ENCODE assay signal across 22 cellular contexts in genomic region chr16:53848277-53848942, GRCh38.
DNase-seq lines count a peak whose midpoint lies in the region; ATAC-seq and TF ChIP-seq lines count a peak whose summit lies in the region.
"Had no signal": no experiment of that assay in that cellular context is flagged by ENCODE, and none has a peak within 500 bp of the region (broad histone marks: within the 10 kb centered on the region; RNA-seq: fewer than 3 reads in every experiment).

No MANE protein-coding gene starts in this region.

- H3K4me1 ChIP-seq in Caco-2 (peaks cover 18% of the 10 kb centered on the region), HUES48 (ENCODE audit: control insufficient read depth, insufficient read depth, low read length) (peaks cover 16% of the 10 kb centered on the region)

- intact Hi-C loops in Caco-2 (cut with micrococcal nuclease; ENCODE audit: unreplicated experiment), result no loop called here

- H3K4me3 ChIP-seq in Caco-2 (ENCODE audit: low read depth, low read length) (no peak overlapping the region), HUES48 (ENCODE audit: low read depth, low read length) (no peak overlapping the region)

- CTCF ChIA-PET in Caco-2 (lab: Charles Lee), result no interaction called here

- no peaks in the 10 kb centered on the region for H3K9me3 Mint-ChIP-seq in Caco-2 (ENCODE audit: unreplicated experiment)
- peaks cover 1% of the 10 kb centered on the region for H3K9me3 Mint-ChIP-seq in mesothelial cell of epicardium
- H3K9me3 Mint-ChIP-seq: activated naive CD4-positive, alpha-beta T cell treated with anti-CD3 and anti-CD28 coated beads, Interleukin-2, amount 50 U/mL, for 24 hours; activated T-cell treated with anti-CD3 and anti-CD28 coated beads, Interleukin-2, amount 50 U/mL, for 72 hours; CD8-positive, alpha-beta T cell had no signal

- H3K27me3 Mint-ChIP-seq in Caco-2 (ENCODE audit: insufficient read depth, unreplicated experiment), result no peaks in the 10 kb centered on the region
- H3K27me3 Mint-ChIP-seq in T-helper 17 cell, result no peaks in the 10 kb centered on the region
- H3K27me3 Mint-ChIP-seq in mesothelial cell of epicardium (ENCODE audit: low read depth), result no peaks in the 10 kb centered on the region
- H3K27me3 Mint-ChIP-seq: activated naive CD4-positive, alpha-beta T cell treated with anti-CD3 and anti-CD28 coated beads, Interleukin-2, amount 50 U/mL, for 24 hours; IgD-negative memory B cell; T-cell had no signal

- DNase-seq in Caco-2, result no peak
- no peak for DNase-seq in T-helper 17 cell
- no peak for DNase-seq in mesothelial cell of epicardium (ENCODE audit: low spot score in 2 of 2, unreplicated experiment in 2 of 2)
- no peak for DNase-seq in A172 (ENCODE audit: low spot score)
- no peak for DNase-seq in iPS-NIHi7 (ENCODE audit: extremely low spot score)
- DNase-seq in omental fat pad (ENCODE audit: low spot score), result no peak
- DNase-seq: activated CD4-positive, alpha-beta T cell treated with anti-CD3 and anti-CD28 coated beads for 4 hours; activated T-cell treated with anti-CD3 and anti-CD28 coated beads, Interleukin-2, amount 50 U/mL, for 72 hours; CD8-positive, alpha-beta T cell; cerebellar nuclear complex; foreskin fibroblast; hypothalamus; NCI-H1694; PC-3; SHP77; stimulated activated CD4-positive, alpha-beta T cell treated with anti-CD3 and anti-CD28 coated beads, Interleukin-4, amount 100 ng/mL, for 4 hours; stimulated activated naive CD8-positive, alpha-beta T cell treated with anti-CD3 and anti-CD28 coated beads, Interleukin-15, Interleukin-2, amounts not matched to agents 100 U/mL and 50 U/mL, for 24 hours; T-cell had no signal

- H3K4me3 Mint-ChIP-seq in Caco-2 (ENCODE audit: unreplicated experiment) (no peak overlapping the region), T-helper 17 cell (no peak overlapping the region), mesothelial cell of epicardium (peak overlapping the region; percentile 0)
- H3K4me3 Mint-ChIP-seq: activated naive CD4-positive, alpha-beta T cell treated with anti-CD3 and anti-CD28 coated beads, Interleukin-2, amount 50 U/mL, for 24 hours; activated T-cell treated with anti-CD3 and anti-CD28 coated beads, Interleukin-2, amount 50 U/mL, for 72 hours; CD8-positive, alpha-beta T cell; IgD-negative memory B cell; T-cell had no signal

- ATAC-seq in T-helper 17 cell, result no peak
- no peak for ATAC-seq in omental fat pad (ENCODE audit: low FRiP score)
- no peak for ATAC-seq in HG03196 (IDR thresholded peaks at IDR 0.05; ENCODE audit: unreplicated experiment)
- ATAC-seq: activated T-cell treated with anti-CD3 and anti-CD28 coated beads, Interleukin-2, amount 50 U/mL, for 72 hours; CD8-positive, alpha-beta T cell; PC-3; stimulated activated naive CD8-positive, alpha-beta T cell treated with anti-CD3 and anti-CD28 coated beads, Interleukin-15, Interleukin-2, amounts not matched to agents 100 U/mL and 50 U/mL, for 24 hours; T-cell had no signal

- H3K27ac ChIP-seq in HUES48 (ENCODE audit: low read depth, low read length), result peak overlapping the region; percentile 38

- H3K9ac ChIP-seq in HUES48 (ENCODE audit: low read depth, low read length), result no peak overlapping the region

- H3K36me3 Mint-ChIP-seq in Caco-2 (ENCODE audit: insufficient read depth, unreplicated experiment) (peaks cover 7% of the 10 kb centered on the region), T-helper 17 cell (ENCODE audit: low read depth) (peaks cover 7% of the 10 kb centered on the region), mesothelial cell of epicardium (peaks cover 14% of the 10 kb centered on the region)

- peak overlapping the region; percentile 76 for H3K27ac Mint-ChIP-seq in Caco-2 (ENCODE audit: unreplicated experiment)
- H3K27ac Mint-ChIP-seq in T-helper 17 cell, result peak overlapping the region; percentile 45
- peak overlapping the region; percentile 80 for H3K27ac Mint-ChIP-seq in mesothelial cell of epicardium
- H3K27ac Mint-ChIP-seq: activated naive CD4-positive, alpha-beta T cell treated with anti-CD3 and anti-CD28 coated beads, Interleukin-2, amount 50 U/mL, for 24 hours; activated T-cell treated with anti-CD3 and anti-CD28 coated beads, Interleukin-2, amount 50 U/mL, for 72 hours; CD8-positive, alpha-beta T cell; T-cell had no signal

- BruUV-seq in Caco-2 (replicated peaks; lab: Mats Ljungman, UMichigan), result no TSS peak

- no peak for TF ChIP-seq CTCF in Caco-2 (IDR thresholded peaks at IDR 0.05; ENCODE audit: insufficient read depth in 1 of 2, low read depth in 1 of 2, low read length in 1 of 2, severe bottlenecking in 1 of 2, unreplicated experiment in 1 of 2)
- no peak for TF ChIP-seq CTCF in mesothelial cell of epicardium (IDR thresholded peaks at IDR 0.05; ENCODE audit: unreplicated experiment)
- no peak for TF ChIP-seq CTCF in omental fat pad (IDR thresholded peaks at IDR 0.05)

- H3K27me3 ChIP-seq in Caco-2 (replicated peaks; ENCODE audit: control insufficient read depth, insufficient read depth, low read length), result no peaks in the 10 kb centered on the region
- no peaks in the 10 kb centered on the region for H3K27me3 ChIP-seq in HUES48 (ENCODE audit: control insufficient read depth, insufficient read depth, low read length)

- POLR2A ChIA-PET in Caco-2 (lab: Charles Lee), result no interaction called here

- no peaks in the 10 kb centered on the region for H3K9me3 ChIP-seq in Caco-2
- H3K9me3 ChIP-seq in HUES48 (ENCODE audit: control insufficient read depth, insufficient read depth, low read length), result no peaks in the 10 kb centered on the region
- no peaks in the 10 kb centered on the region for H3K9me3 ChIP-seq in T-helper 17 cell (ENCODE audit: control insufficient read depth, low read length, poor library complexity, severe bottlenecking)

- H3K4me1 Mint-ChIP-seq in Caco-2 (ENCODE audit: low read depth, unreplicated experiment) (peaks cover 23% of the 10 kb centered on the region), T-helper 17 cell (peaks cover 4% of the 10 kb centered on the region), mesothelial cell of epicardium (peaks cover 31% of the 10 kb centered on the region)

- H3K36me3 ChIP-seq in Caco-2 (ENCODE audit: control insufficient read depth, insufficient read depth, low read length) (no peaks in the 10 kb centered on the region), HUES48 (ENCODE audit: control insufficient read depth, insufficient read depth, low read length) (no peaks in the 10 kb centered on the region)
